8 cellular contexts compared by ENCODE assay signal in the genomic region with DNA sequence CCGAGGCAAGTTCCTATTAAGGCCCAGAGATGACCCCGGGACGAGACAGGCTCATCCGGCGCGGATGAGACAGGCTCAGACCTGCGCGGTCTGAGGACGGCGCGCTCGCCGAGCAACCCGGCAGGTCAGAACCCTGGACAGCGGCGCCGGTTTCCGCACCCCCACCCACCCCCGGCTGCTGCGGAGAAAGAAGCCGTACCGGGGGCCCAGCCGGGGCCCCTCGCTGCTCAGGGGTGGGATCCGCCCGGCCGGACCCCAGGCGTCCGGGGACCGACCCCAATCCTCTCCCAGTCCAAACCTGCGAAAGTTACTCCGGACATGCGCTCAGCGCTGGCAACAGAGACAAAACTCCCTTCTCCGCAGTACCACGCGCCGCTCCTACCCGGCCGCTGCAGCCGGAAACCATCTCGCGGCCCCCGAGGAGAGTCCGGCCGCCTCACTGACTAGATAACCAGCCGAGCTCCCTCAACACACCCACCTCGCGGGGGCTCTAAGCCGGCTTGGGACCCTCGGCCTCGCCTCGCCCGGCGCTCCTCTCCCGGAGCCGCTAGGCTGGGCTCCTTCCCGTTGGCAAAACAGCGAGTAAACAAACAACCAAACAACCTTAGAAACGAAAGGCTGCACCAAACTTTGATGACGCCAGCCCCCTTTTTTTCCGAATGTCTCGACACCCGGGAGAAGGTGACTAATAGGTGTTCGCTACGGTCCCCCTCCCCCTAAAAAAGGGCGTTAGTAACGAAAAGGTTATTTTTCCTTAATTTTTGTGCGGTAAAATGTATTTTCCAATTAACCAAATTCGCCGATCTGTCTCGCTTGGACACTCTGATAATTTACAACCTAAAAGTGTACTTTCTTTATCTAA. TPM values are rescaled to one million over a fixed set of nuclear protein-coding genes. Genes with fewer than 3 reads are reported as not detected.
DNase-seq lines count a peak whose midpoint lies in the region; ATAC-seq and TF ChIP-seq lines count a peak whose summit lies in the region.

No MANE protein-coding gene starts in this region.

- peak; percentile 64 for ATAC-seq in HG03342 (IDR thresholded peaks at IDR 0.05; ENCODE audit: unreplicated experiment)

- H3K27ac ChIP-seq in effector memory CD4-positive, alpha-beta T cell (ENCODE audit: insufficient read depth, low read length, poor library complexity, severe bottlenecking), result no peak overlapping the region
- no peak overlapping the region for H3K27ac ChIP-seq in prostate gland

- H3K4me3 ChIP-seq in GM06990 (replicated peaks; ENCODE audit: low read depth, low read length) (no peak overlapping the region; the same call in 1 of the 2 replicates), prostate gland (peak overlapping the region in 1 of 2 donors; percentile 13)
- H3K4me3 ChIP-seq in effector memory CD4-positive, alpha-beta T cell (ENCODE audit: insufficient read depth, low read depth, low read length, poor library complexity, severe bottlenecking), result peak overlapping the region; percentile 34

- TF ChIP-seq CTCF in GM06990 (IDR thresholded peaks at IDR 0.05; ENCODE audit: insufficient read depth, low read length, poor library complexity, severe bottlenecking), result no peak
- no peak for TF ChIP-seq CTCF in prostate gland (IDR thresholded peaks at IDR 0.05)

- 3% methylated on average over 56 of the region's 72 CpGs for WGBS in prostate gland

- intact Hi-C loops in prostate gland (cut with DNase I), result no loop called here

- TF ChIP-seq POLR2A in prostate gland (IDR thresholded peaks at IDR 0.05), result no peak

- DNase-seq in GM06990 (ENCODE audit: extremely low read depth, insufficient read length), result peak; percentile 51
- DNase-seq in activated CD4-positive, alpha-beta T cell treated with anti-CD3 and anti-CD28 coated beads, Interleukin-2, amount 50 U/mL, for 4 hours, result peak; percentile 23 to 29
- DNase-seq in effector memory CD4-positive, alpha-beta T cell, result peak in 2 of 3 donors; percentile 7 to 12
- peak; percentile 48 to 56 for DNase-seq in lung microvascular endothelial cell (ENCODE audit: low read depth in 2 of 2)
- peak; percentile 79 for DNase-seq in stimulated activated CD8-positive, alpha-beta memory T cell treated with anti-CD3 and anti-CD28 coated beads, Interleukin-4, amount 100 ng/mL, for 48 hours
- no peak for DNase-seq in prostate gland (ENCODE audit: low spot score)
- no peak for DNase-seq in HCEC 1CT

- no peaks in the 10 kb centered on the region for H3K9me3 ChIP-seq in effector memory CD4-positive, alpha-beta T cell (ENCODE audit: control insufficient read depth, low read length)
- no peaks in the 10 kb centered on the region for H3K9me3 ChIP-seq in prostate gland

- H3K36me3 ChIP-seq in GM06990 (ENCODE audit: control insufficient read depth, insufficient read depth, low read length) (no peaks in the 10 kb centered on the region), prostate gland (no peaks in the 10 kb centered on the region)
- H3K36me3 ChIP-seq in effector memory CD4-positive, alpha-beta T cell (ENCODE audit: control insufficient read depth, insufficient read depth, low read length), result no peaks in the 10 kb centered on the region

- H3K27me3 ChIP-seq in GM06990 (replicated peaks; ENCODE audit: control insufficient read depth, insufficient read depth, low read length) (no peaks in the 10 kb centered on the region; the same call in 1 of the 2 replicates), prostate gland (replicated peaks; ENCODE audit: insufficient read depth) (peaks cover 43% of the 10 kb centered on the region)
- peaks cover 48% of the 10 kb centered on the region for H3K27me3 ChIP-seq in effector memory CD4-positive, alpha-beta T cell (replicated peaks; ENCODE audit: control insufficient read depth, insufficient read depth, low read length, poor library complexity, severe bottlenecking)

- H3K4me1 ChIP-seq in effector memory CD4-positive, alpha-beta T cell (ENCODE audit: control insufficient read depth, insufficient read depth, low read length, poor library complexity, severe bottlenecking), result peaks cover 16% of the 10 kb centered on the region
- no peaks in the 10 kb centered on the region for H3K4me1 ChIP-seq in prostate gland (replicated peaks)

RNA-seq across cellular contexts. Expression of a gene that starts 2.3 kb away (rescaled TPM):
- total RNA-seq in lung microvascular endothelial cell (not detected in 2 replicates), prostate gland (not detected)

Comparison
In these comparisons a context has a peak if more than half of its experiments do, and no peak if none do; other contexts are left out.
1. DNase-seq: peak in GM06990 (single experiment), activated CD4-positive, alpha-beta T cell treated with anti-CD3 and anti-CD28 coated beads, Interleukin-2, amount 50 U/mL, for 4 hours (2 of 2), effector memory CD4-positive, alpha-beta T cell (2 of 3), lung microvascular endothelial cell (2 of 2) and stimulated activated CD8-positive, alpha-beta memory T cell treated with anti-CD3 and anti-CD28 coated beads, Interleukin-4, amount 100 ng/mL, for 48 hours (single experiment); none in prostate gland (single experiment) and HCEC 1CT (single experiment).